In the genomic region with DNA sequence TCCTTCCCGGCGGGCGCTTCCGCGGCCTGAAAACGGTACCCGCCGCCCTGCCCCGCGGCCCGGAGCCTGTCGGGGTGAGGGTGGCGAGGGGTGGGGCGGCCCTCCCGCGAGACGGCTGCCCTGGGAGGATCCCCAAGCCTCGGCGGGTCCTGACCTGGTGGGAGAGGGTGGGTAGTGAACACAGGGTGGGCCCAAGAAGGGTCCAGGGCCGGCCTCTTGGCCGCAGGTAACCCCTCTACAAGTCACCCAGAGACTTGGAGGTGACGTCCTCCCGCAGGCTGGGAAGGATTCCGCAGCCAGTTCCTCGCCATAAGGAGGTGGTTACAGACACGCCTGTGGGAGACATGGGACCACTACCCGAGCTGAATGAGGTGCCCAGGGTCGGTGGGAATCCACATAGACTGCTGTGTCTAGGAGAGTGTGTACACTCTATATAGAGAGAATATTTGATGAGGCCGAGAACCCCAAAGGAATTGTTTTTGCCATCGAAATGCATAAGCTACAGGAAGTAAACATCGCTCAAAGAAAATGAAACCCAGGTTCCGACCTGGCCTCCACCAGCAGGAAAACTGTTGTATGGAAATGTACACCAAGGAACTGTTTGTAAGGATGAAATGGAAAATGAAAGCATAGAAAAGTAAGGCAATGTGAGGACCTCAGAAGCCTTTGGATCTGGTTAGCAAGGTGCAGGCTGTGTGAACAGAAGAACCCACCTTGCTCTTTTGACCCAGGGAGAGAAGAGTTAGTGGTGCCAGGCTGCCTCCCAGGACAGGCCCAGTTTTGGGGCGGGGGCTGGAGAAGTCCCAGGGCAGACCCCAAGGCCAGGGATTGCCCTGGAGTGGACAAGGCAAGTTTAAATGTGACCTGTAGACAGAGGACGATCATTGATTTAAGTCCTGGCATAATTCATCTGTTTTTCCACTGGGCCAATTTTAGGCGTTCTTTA, we compare ENCODE assay signal across 1 cellular context.
TF ChIP-seq lines count a peak whose summit lies in the region.

No MANE protein-coding gene starts in this region.

TF ChIP-seq in HepG2, 621 proteins besides CTCF, POLR2A, EP300 and RAD21 (continued from another document and continues in another):
- TF ChIP-seq, protein P1, sequence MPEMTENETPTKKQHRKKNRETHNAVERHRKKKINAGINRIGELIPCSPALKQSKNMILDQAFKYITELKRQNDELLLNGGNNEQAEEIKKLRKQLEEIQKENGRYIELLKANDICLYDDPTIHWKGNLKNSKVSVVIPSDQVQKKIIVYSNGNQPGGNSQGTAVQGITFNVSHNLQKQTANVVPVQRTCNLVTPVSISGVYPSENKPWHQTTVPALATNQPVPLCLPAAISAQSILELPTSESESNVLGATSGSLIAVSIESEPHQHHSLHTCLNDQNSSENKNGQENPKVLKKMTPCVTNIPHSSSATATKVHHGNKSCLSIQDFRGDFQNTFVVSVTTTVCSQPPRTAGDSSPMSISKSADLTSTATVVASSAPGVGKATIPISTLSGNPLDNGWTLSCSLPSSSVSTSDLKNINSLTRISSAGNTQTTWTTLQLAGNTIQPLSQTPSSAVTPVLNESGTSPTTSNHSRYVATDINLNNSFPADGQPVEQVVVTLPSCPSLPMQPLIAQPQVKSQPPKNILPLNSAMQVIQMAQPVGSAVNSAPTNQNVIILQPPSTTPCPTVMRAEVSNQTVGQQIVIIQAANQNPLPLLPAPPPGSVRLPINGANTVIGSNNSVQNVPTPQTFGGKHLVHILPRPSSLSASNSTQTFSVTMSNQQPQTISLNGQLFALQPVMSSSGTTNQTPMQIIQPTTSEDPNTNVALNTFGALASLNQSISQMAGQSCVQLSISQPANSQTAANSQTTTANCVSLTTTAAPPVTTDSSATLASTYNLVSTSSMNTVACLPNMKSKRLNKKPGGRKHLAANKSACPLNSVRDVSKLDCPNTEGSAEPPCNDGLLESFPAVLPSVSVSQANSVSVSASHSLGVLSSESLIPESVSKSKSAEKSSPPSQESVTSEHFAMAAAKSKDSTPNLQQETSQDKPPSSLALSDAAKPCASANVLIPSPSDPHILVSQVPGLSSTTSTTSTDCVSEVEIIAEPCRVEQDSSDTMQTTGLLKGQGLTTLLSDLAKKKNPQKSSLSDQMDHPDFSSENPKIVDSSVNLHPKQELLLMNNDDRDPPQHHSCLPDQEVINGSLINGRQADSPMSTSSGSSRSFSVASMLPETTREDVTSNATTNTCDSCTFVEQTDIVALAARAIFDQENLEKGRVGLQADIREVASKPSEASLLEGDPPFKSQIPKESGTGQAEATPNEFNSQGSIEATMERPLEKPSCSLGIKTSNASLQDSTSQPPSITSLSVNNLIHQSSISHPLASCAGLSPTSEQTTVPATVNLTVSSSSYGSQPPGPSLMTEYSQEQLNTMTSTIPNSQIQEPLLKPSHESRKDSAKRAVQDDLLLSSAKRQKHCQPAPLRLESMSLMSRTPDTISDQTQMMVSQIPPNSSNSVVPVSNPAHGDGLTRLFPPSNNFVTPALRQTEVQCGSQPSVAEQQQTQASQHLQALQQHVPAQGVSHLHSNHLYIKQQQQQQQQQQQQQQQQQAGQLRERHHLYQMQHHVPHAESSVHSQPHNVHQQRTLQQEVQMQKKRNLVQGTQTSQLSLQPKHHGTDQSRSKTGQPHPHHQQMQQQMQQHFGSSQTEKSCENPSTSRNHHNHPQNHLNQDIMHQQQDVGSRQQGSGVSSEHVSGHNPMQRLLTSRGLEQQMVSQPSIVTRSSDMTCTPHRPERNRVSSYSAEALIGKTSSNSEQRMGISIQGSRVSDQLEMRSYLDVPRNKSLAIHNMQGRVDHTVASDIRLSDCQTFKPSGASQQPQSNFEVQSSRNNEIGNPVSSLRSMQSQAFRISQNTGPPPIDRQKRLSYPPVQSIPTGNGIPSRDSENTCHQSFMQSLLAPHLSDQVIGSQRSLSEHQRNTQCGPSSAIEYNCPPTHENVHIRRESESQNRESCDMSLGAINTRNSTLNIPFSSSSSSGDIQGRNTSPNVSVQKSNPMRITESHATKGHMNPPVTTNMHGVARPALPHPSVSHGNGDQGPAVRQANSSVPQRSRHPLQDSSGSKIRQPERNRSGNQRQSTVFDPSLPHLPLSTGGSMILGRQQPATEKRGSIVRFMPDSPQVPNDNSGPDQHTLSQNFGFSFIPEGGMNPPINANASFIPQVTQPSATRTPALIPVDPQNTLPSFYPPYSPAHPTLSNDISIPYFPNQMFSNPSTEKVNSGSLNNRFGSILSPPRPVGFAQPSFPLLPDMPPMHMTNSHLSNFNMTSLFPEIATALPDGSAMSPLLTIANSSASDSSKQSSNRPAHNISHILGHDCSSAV (CRISPR knock-in tag; IDR thresholded peaks at IDR 0.05; ENCODE audit: borderline replicate concordance): no peak
- no peak for TF ChIP-seq ZNF652 (CRISPR knock-in tag; IDR thresholded peaks at IDR 0.05; ENCODE audit: borderline replicate concordance, low read depth)
- TF ChIP-seq ZNF260 (CRISPR knock-in tag; IDR thresholded peaks at IDR 0.05; ENCODE audit: borderline replicate concordance, low read depth): no peak
- no peak for TF ChIP-seq RNF2 (conservative IDR thresholded peaks at IDR 0.05; ENCODE audit: low read depth)
- no peak for TF ChIP-seq ATF5 (CRISPR knock-in tag; IDR thresholded peaks at IDR 0.05; ENCODE audit: low read depth)
- no peak for TF ChIP-seq ARNT (IDR thresholded peaks at IDR 0.05)
- peak; percentile 7; the same call in 1 of the 2 replicates for TF ChIP-seq SAP130 (CRISPR knock-in tag; IDR thresholded peaks at IDR 0.05; ENCODE audit: low read depth)
- TF ChIP-seq, protein P2, sequence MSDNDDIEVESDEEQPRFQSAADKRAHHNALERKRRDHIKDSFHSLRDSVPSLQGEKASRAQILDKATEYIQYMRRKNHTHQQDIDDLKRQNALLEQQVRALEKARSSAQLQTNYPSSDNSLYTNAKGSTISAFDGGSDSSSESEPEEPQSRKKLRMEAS (IDR thresholded peaks at IDR 0.05): no peak
- peak; percentile 47; the same call in 1 of the 2 replicates for TF ChIP-seq PHF8 (CRISPR knock-in tag; IDR thresholded peaks at IDR 0.05)
- TF ChIP-seq ZNF136 (CRISPR knock-in tag; IDR thresholded peaks at IDR 0.05; ENCODE audit: low read depth): no peak
- TF ChIP-seq ELF4 (CRISPR knock-in tag; IDR thresholded peaks at IDR 0.05; ENCODE audit: borderline replicate concordance): no peak
- no peak for TF ChIP-seq HOXA3 (CRISPR knock-in tag; IDR thresholded peaks at IDR 0.05)
- TF ChIP-seq BRF2 (CRISPR knock-in tag; IDR thresholded peaks at IDR 0.05): no peak
- no peak for TF ChIP-seq ZNF883 (CRISPR knock-in tag; IDR thresholded peaks at IDR 0.05; ENCODE audit: not compliant biosample characterization)
- TF ChIP-seq HBP1 (CRISPR knock-in tag; IDR thresholded peaks at IDR 0.05; ENCODE audit: low read depth): 0 out of 2 replicates have a peak, but pooled peaks have one; percentile 10
- no peak for TF ChIP-seq ZNF556 (CRISPR knock-in tag; IDR thresholded peaks at IDR 0.05; ENCODE audit: borderline replicate concordance)
- no peak for TF ChIP-seq LRRFIP1 (CRISPR knock-in tag; conservative IDR thresholded peaks at IDR 0.05)
- TF ChIP-seq ATM (IDR thresholded peaks at IDR 0.05; ENCODE audit: borderline replicate concordance): no peak
- TF ChIP-seq, protein P3, sequence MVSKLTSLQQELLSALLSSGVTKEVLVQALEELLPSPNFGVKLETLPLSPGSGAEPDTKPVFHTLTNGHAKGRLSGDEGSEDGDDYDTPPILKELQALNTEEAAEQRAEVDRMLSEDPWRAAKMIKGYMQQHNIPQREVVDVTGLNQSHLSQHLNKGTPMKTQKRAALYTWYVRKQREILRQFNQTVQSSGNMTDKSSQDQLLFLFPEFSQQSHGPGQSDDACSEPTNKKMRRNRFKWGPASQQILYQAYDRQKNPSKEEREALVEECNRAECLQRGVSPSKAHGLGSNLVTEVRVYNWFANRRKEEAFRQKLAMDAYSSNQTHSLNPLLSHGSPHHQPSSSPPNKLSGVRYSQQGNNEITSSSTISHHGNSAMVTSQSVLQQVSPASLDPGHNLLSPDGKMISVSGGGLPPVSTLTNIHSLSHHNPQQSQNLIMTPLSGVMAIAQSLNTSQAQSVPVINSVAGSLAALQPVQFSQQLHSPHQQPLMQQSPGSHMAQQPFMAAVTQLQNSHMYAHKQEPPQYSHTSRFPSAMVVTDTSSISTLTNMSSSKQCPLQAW (CRISPR knock-in tag; IDR thresholded peaks at IDR 0.05): no peak
- TF ChIP-seq ARNTL (CRISPR knock-in tag; IDR thresholded peaks at IDR 0.05): no peak
- TF ChIP-seq, protein P4, sequence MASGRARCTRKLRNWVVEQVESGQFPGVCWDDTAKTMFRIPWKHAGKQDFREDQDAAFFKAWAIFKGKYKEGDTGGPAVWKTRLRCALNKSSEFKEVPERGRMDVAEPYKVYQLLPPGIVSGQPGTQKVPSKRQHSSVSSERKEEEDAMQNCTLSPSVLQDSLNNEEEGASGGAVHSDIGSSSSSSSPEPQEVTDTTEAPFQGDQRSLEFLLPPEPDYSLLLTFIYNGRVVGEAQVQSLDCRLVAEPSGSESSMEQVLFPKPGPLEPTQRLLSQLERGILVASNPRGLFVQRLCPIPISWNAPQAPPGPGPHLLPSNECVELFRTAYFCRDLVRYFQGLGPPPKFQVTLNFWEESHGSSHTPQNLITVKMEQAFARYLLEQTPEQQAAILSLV (CRISPR knock-in tag; IDR thresholded peaks at IDR 0.05; ENCODE audit: borderline replicate concordance): 0 out of 2 replicates have a peak, but pooled peaks have one; percentile 38
- no peak for TF ChIP-seq RBM39 (IDR thresholded peaks at IDR 0.05; ENCODE audit: low read depth, low read length, poor library complexity, severe bottlenecking)
- no peak for TF ChIP-seq SALL2 (CRISPR knock-in tag; IDR thresholded peaks at IDR 0.05)
- TF ChIP-seq TOE1 (CRISPR knock-in tag; IDR thresholded peaks at IDR 0.05): no peak
- no peak for TF ChIP-seq TSC22D2 (CRISPR knock-in tag; IDR thresholded peaks at IDR 0.05; ENCODE audit: borderline replicate concordance)
- no peak for TF ChIP-seq ZNF24 (IDR thresholded peaks at IDR 0.05)
- TF ChIP-seq GATA4 (IDR thresholded peaks at IDR 0.05; ENCODE audit: borderline replicate concordance, low read depth): no peak
- no peak for TF ChIP-seq GATAD1 (CRISPR knock-in tag; IDR thresholded peaks at IDR 0.05)
- no peak for TF ChIP-seq MED8 (CRISPR knock-in tag; IDR thresholded peaks at IDR 0.05; ENCODE audit: insufficient replicate concordance)
- no peak for TF ChIP-seq ZFP91 (CRISPR knock-in tag; IDR thresholded peaks at IDR 0.05; ENCODE audit: borderline replicate concordance)
